ENCODE assay signal across 10 cellular contexts in genomic region chr10:12448340-12448728, GRCh38.
DNase-seq lines count a peak whose midpoint lies in the region; ATAC-seq, FAIRE-seq and TF ChIP-seq lines count a peak whose summit lies in the region.
"Had no signal": no experiment of that assay in that cellular context is flagged by ENCODE, and none has a peak within 500 bp of the region (broad histone marks: within the 10 kb centered on the region; RNA-seq: fewer than 3 reads in every experiment).

No MANE protein-coding gene starts in this region.

- TF ChIP-seq CTCF in endothelial cell of umbilical vein (IDR thresholded peaks at IDR 0.05; ENCODE audit: extremely low read depth in 1 of 2, insufficient read depth in 1 of 2, low read depth in 1 of 2, low read length in 2 of 2) = no peak
- no peak for TF ChIP-seq CTCF in vagina (IDR thresholded peaks at IDR 0.05)

- BruUV-seq in endothelial cell of umbilical vein (replicated peaks; lab: Mats Ljungman, UMichigan) = TSS peak; percentile 74

- H3K4me3 ChIP-seq in endothelial cell of umbilical vein (replicated peaks in 1 of 3; ENCODE audit: insufficient read depth in 1 of 3, low read depth in 1 of 3, low read length in 3 of 3) (no peak overlapping the region), vagina (no peak overlapping the region)

- no peaks in the 10 kb centered on the region for H3K9me1 ChIP-seq in endothelial cell of umbilical vein (replicated peaks; ENCODE audit: control insufficient read depth, extremely low read depth, insufficient read depth, low read length)

- no peaks in the 10 kb centered on the region for H3K9me3 ChIP-seq in endothelial cell of umbilical vein (replicated peaks; ENCODE audit: control insufficient read depth, insufficient read depth, low read length)
- no peaks in the 10 kb centered on the region for H3K9me3 ChIP-seq in vagina

- H3K27me3 ChIP-seq in endothelial cell of umbilical vein (ENCODE audit: control insufficient read depth in 2 of 2, insufficient read depth in 2 of 2, low read length in 2 of 2) (no peaks in the 10 kb centered on the region), vagina (no peaks in the 10 kb centered on the region)

- no peaks in the 10 kb centered on the region for H3K4me1 ChIP-seq in endothelial cell of umbilical vein (ENCODE audit: control insufficient read depth, extremely low read depth, insufficient read depth, low read length)
- H3K4me1 ChIP-seq in vagina = peaks cover 27% of the 10 kb centered on the region

- DNase-seq in stimulated activated naive CD8-positive, alpha-beta T cell treated with anti-CD3 and anti-CD28 coated beads, Interleukin-15, Interleukin-2, amounts not matched to agents 100 U/mL and 50 U/mL, for 24 hours = no peak
- peak; percentile 25 for DNase-seq in SW480 (ENCODE audit: low spot score)
- DNase-seq in endothelial cell of umbilical vein (ENCODE audit: low read depth, low spot score) = no peak
- DNase-seq in vagina (ENCODE audit: extremely low spot score in 2 of 2) = no peak
- DNase-seq in RCC 7860 (ENCODE audit: low spot score) = no peak
- no peak for DNase-seq in stimulated activated CD8-positive, alpha-beta memory T cell treated with anti-CD3 and anti-CD28 coated beads, Interleukin-4, amount 100 ng/mL, for 48 hours
- no peak for DNase-seq in medulla oblongata (ENCODE audit: extremely low spot score)
- DNase-seq: glutamatergic neuron, NCI-H2171 had no signal

- no peaks in the 10 kb centered on the region for H4K20me1 ChIP-seq in endothelial cell of umbilical vein (replicated peaks; ENCODE audit: control insufficient read depth, extremely low read depth, insufficient read depth, low read length)

- FAIRE-seq in endothelial cell of umbilical vein (lab: Jason Lieb, UNC) (no peak), RCC 7860 (lab: Jason Lieb, UNC) (no peak)

- no peak overlapping the region for H3K4me2 ChIP-seq in endothelial cell of umbilical vein (ENCODE audit: insufficient read depth, low read length)

- H3K36me3 Mint-ChIP-seq in stimulated activated naive CD8-positive, alpha-beta T cell treated with anti-CD3 and anti-CD28 coated beads, Interleukin-15, Interleukin-2, amounts not matched to agents 100 ng/mL and 50 ng/mL, for 24 hours (ENCODE audit: low read depth) = peaks cover 6% of the 10 kb centered on the region

- H3K9me3 Mint-ChIP-seq in stimulated activated naive CD8-positive, alpha-beta T cell treated with anti-CD3 and anti-CD28 coated beads, Interleukin-15, Interleukin-2, amounts not matched to agents 100 ng/mL and 50 ng/mL, for 24 hours = peaks cover 9% of the 10 kb centered on the region

- no peaks in the 10 kb centered on the region for H3K27me3 Mint-ChIP-seq in stimulated activated naive CD8-positive, alpha-beta T cell treated with anti-CD3 and anti-CD28 coated beads, Interleukin-15, Interleukin-2, amounts not matched to agents 100 ng/mL and 50 ng/mL, for 24 hours

- H3K79me2 ChIP-seq in endothelial cell of umbilical vein (ENCODE audit: control insufficient read depth, insufficient read depth, low read length) = no peaks in the 10 kb centered on the region

- peak overlapping the region; percentile 85 for H3K27ac Mint-ChIP-seq in stimulated activated naive CD8-positive, alpha-beta T cell treated with anti-CD3 and anti-CD28 coated beads, Interleukin-15, Interleukin-2, amounts not matched to agents 100 ng/mL and 50 ng/mL, for 24 hours

- CTCF ChIA-PET in endothelial cell of umbilical vein (lab: Charles Lee) = no interaction called here

- H3K4me3 Mint-ChIP-seq in stimulated activated naive CD8-positive, alpha-beta T cell treated with anti-CD3 and anti-CD28 coated beads, Interleukin-15, Interleukin-2, amounts not matched to agents 100 ng/mL and 50 ng/mL, for 24 hours = peak overlapping the region; percentile 75

- H3K4me1 Mint-ChIP-seq in stimulated activated naive CD8-positive, alpha-beta T cell treated with anti-CD3 and anti-CD28 coated beads, Interleukin-15, Interleukin-2, amounts not matched to agents 100 ng/mL and 50 ng/mL, for 24 hours (ENCODE audit: low read depth) = peaks cover 37% of the 10 kb centered on the region

- no peak for TF ChIP-seq POLR2A in endothelial cell of umbilical vein (IDR thresholded peaks at IDR 0.05; ENCODE audit: low read depth, low read length)
- TF ChIP-seq POLR2A in vagina (IDR thresholded peaks at IDR 0.05) = no peak

- POLR2A ChIA-PET in endothelial cell of umbilical vein (lab: Charles Lee) = no interaction called here

- H2AFZ ChIP-seq in endothelial cell of umbilical vein (ENCODE audit: low read depth, low read length) = no peak overlapping the region

- H3K27ac ChIP-seq in endothelial cell of umbilical vein (ENCODE audit: insufficient read depth, low read depth, low read length) (no peak overlapping the region), vagina (peak overlapping the region; percentile 25)

- H3K36me3 ChIP-seq in endothelial cell of umbilical vein (ENCODE audit: control insufficient read depth in 2 of 2, extremely low read depth in 1 of 2, insufficient read depth in 2 of 2, low read length in 2 of 2) = no peaks in the 10 kb centered on the region
- no peaks in the 10 kb centered on the region for H3K36me3 ChIP-seq in vagina

- no peak for ATAC-seq in stimulated activated naive CD8-positive, alpha-beta T cell treated with anti-CD3 and anti-CD28 coated beads, Interleukin-15, Interleukin-2, amounts not matched to agents 100 U/mL and 50 U/mL, for 24 hours

- no peak overlapping the region for H3K9ac ChIP-seq in endothelial cell of umbilical vein (replicated peaks; ENCODE audit: extremely low read depth, insufficient read depth, low read length)

- intact Hi-C loops in endothelial cell of umbilical vein (cut with micrococcal nuclease) = no loop called here
- intact Hi-C loops in vagina (cut with DNase I) = no loop called here

- dilution Hi-C loops in endothelial cell of umbilical vein (cut with MboI; ENCODE audit: extremely low pct_ligation_motif_present, low sequenced_read_pairs) = no loop called here

TF ChIP-seq in endothelial cell of umbilical vein, 7 proteins besides CTCF, POLR2A, EP300 and RAD21:
- TF ChIP-seq MAX (IDR thresholded peaks at IDR 0.05; ENCODE audit: insufficient read depth, insufficient read length) = no peak
- TF ChIP-seq JUN (IDR thresholded peaks at IDR 0.05; ENCODE audit: borderline replicate concordance, insufficient read depth, insufficient read length, low read depth) = no peak
- TF ChIP-seq POLR2AphosphoS5 (IDR thresholded peaks at IDR 0.05; ENCODE audit: insufficient read depth, low read depth, low read length) = no peak
- no peak for TF ChIP-seq GATA2 (IDR thresholded peaks at IDR 0.05; ENCODE audit: insufficient read depth, insufficient read length, low read depth, low read length)
- no peak for TF ChIP-seq FOS (IDR thresholded peaks at IDR 0.05; ENCODE audit: borderline replicate concordance, insufficient read depth, low read length)
- TF ChIP-seq MYC (IDR thresholded peaks at IDR 0.05; ENCODE audit: low read depth, low read length) = no peak
- TF ChIP-seq EZH2 (IDR thresholded peaks at IDR 0.05; ENCODE audit: borderline replicate concordance, low read depth, low read length, severe bottlenecking) = no peak
